1 cellular context compared by ENCODE assay signal in the genomic region with DNA sequence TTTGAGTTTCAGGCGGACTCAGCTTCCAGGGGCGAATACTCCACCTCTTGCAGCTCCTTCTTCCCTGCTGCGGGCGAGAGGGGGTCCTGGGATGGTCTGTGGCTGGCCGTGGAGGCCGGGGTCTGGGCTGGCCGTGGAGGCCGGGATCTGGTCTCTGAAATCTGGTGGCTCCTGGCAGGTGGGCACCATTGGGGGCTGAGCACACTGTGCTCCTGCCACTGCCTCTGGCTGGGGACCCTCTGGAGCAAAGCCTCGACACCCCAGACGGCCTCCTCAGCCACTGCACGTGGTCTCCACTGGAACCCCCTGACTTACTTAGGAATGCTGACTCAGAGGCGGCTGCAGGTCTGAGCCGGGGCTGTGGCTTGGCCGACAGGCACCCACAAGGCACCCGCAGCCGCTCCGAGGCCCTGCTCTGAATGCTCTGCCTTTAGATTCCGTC.
TF ChIP-seq lines count a peak whose summit lies in the region.

No MANE protein-coding gene starts in this region.

TF ChIP-seq in GM23338, 12 proteins besides CTCF, POLR2A, EP300 and RAD21:
- TF ChIP-seq REST (IDR thresholded peaks at IDR 0.05; ENCODE audit: unreplicated experiment) (no peak), EZH2 (IDR thresholded peaks at IDR 0.05; ENCODE audit: low read depth, unreplicated experiment) (no peak), ZNF331 (CRISPR knock-in tag; IDR thresholded peaks at IDR 0.05; ENCODE audit: low read depth) (no peak)
